ENCODE assay signal across 1 cellular context in genomic region chr10:63603709-63604445, GRCh38.
TF ChIP-seq lines count a peak whose summit lies in the region.

No MANE protein-coding gene starts in this region.

TF ChIP-seq in HEK293, 187 proteins besides CTCF, POLR2A, EP300 and RAD21 (continued from another document):
- no peak for TF ChIP-seq ZNF398 (tag by site-specific recombination; IDR thresholded peaks at IDR 0.05)
- no peak for TF ChIP-seq ZNF785 (tag by site-specific recombination; IDR thresholded peaks at IDR 0.05)
- no peak for TF ChIP-seq ZNF155 (tag by site-specific recombination; IDR thresholded peaks at IDR 0.05)
- TF ChIP-seq ZNF394 (tag by site-specific recombination; IDR thresholded peaks at IDR 0.05; ENCODE audit: borderline replicate concordance) = no peak
- TF ChIP-seq ZNF223 (tag by site-specific recombination; IDR thresholded peaks at IDR 0.05) = no peak
- TF ChIP-seq REPIN1 (tag by site-specific recombination; IDR thresholded peaks at IDR 0.05; ENCODE audit: low read depth) = no peak
- TF ChIP-seq ZNF140 (tag by site-specific recombination; IDR thresholded peaks at IDR 0.05) = no peak
- no peak for TF ChIP-seq ZNF175 (tag by site-specific recombination; IDR thresholded peaks at IDR 0.05)
- TF ChIP-seq ZSCAN30 (tag by site-specific recombination; IDR thresholded peaks at IDR 0.05) = no peak
- no peak for TF ChIP-seq ZNF266 (tag by site-specific recombination; IDR thresholded peaks at IDR 0.05; ENCODE audit: low read depth)
- no peak for TF ChIP-seq ZNF555 (tag by site-specific recombination; conservative IDR thresholded peaks at IDR 0.05)
- TF ChIP-seq ATF2 (tag by site-specific recombination; IDR thresholded peaks at IDR 0.05; ENCODE audit: low read depth) = peak; percentile 79
- TF ChIP-seq PRDM6 (tag by site-specific recombination; IDR thresholded peaks at IDR 0.05) = peak; percentile 70
- 0 out of 2 replicates have a peak, but pooled peaks have one; percentile 37 for TF ChIP-seq INSM2 (tag by site-specific recombination; IDR thresholded peaks at IDR 0.05)
- TF ChIP-seq RBAK (tag by site-specific recombination; IDR thresholded peaks at IDR 0.05) = no peak
- TF ChIP-seq ZNF24 (tag by site-specific recombination; IDR thresholded peaks at IDR 0.05) = no peak
- TF ChIP-seq ZNF302 (tag by site-specific recombination; IDR thresholded peaks at IDR 0.05; ENCODE audit: low read depth) = no peak
- TF ChIP-seq ZFP3 (tag by site-specific recombination; IDR thresholded peaks at IDR 0.05; ENCODE audit: low read depth) = no peak
- TF ChIP-seq ZSCAN5A (tag by site-specific recombination; IDR thresholded peaks at IDR 0.05) = no peak
- TF ChIP-seq ZNF664 (tag by site-specific recombination; IDR thresholded peaks at IDR 0.05) = 0 out of 2 replicates have a peak, but pooled peaks have one; percentile 22
- no peak for TF ChIP-seq ZNF837 (tag by site-specific recombination; IDR thresholded peaks at IDR 0.05)
- TF ChIP-seq ZNF433 (tag by site-specific recombination; IDR thresholded peaks at IDR 0.05; ENCODE audit: low read depth) = no peak
